ENCODE assay signal across 8 cellular contexts in the genomic region with DNA sequence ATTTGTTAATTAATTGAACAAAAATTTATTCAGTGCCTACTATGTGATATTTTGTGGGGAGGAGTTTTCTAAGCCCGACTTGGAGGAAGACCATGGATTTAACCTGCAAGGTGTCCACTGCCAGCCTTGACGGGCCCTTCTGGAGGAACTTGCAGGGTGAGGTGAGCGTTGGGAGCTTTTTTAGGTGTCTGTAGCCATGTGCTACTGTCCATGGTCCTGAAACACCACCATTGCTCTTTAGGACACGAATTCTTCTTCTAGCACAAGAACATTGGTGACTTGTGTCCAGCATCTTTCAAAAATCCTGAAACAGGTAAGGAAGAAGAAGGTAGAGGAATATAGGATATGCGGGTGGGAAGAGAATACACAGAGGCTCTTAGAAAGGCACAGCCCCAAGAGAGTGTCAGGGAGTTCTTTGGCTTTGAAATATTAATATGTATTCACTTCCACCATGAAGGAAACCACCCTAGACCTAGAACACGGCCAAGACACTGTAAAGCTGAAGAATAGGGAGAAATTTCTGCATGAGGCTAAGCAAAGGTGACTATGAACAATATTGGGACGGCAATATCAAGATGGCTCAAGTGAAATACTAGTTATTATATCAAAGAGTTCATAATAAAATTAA. TPM values are rescaled to one million over a fixed set of nuclear protein-coding genes. Genes with fewer than 3 reads are reported as not detected.
DNase-seq lines count a peak whose midpoint lies in the region; FAIRE-seq and TF ChIP-seq lines count a peak whose summit lies in the region.
"Had no signal": no experiment of that assay in that cellular context is flagged by ENCODE, and none has a peak within 500 bp of the region (broad histone marks: within the 10 kb centered on the region; RNA-seq: fewer than 3 reads in every experiment).

No MANE protein-coding gene starts in this region.

- H2AK5ac ChIP-seq in H9 (ENCODE audit: insufficient read length, low read length), result no peak overlapping the region

- H3K23me2 ChIP-seq in H9 (ENCODE audit: insufficient read length, low read depth, low read length, poor library complexity, severe bottlenecking), result no peaks in the 10 kb centered on the region

- H3K14ac ChIP-seq in H9 (ENCODE audit: insufficient read depth, low read length), result no peak overlapping the region

- no peak overlapping the region for H3K9ac ChIP-seq in H9 (ENCODE audit: extremely low read depth, insufficient read length, low read length)
- H3K9ac ChIP-seq: parathyroid adenoma had no signal

- H3K27ac Mint-ChIP-seq in H9 (no peak overlapping the region), neural crest cell (ENCODE audit: unreplicated experiment) (no peak overlapping the region)

- no peaks in the 10 kb centered on the region for H3K79me2 ChIP-seq in H9 (ENCODE audit: insufficient read depth, low read length)
- H3K79me2 ChIP-seq: parathyroid adenoma had no signal

- no CpG with 5 or more reads among the region's 7 CpGs for WGBS in H9 (ENCODE audit: extremely low coverage, insufficient read length, low lambda C conversion rate)
- WGBS in esophagus muscularis mucosa, result 24% methylated on average over 7 of the region's 7 CpGs

- FAIRE-seq in bronchial epithelial cell (lab: Jason Lieb, UNC) (no peak), D721Med (lab: Jason Lieb, UNC) (no peak)

- H3K4me1 ChIP-seq in H9 (ENCODE audit: insufficient read depth, low read length), result no peaks in the 10 kb centered on the region
- H3K4me1 ChIP-seq in esophagus muscularis mucosa, result no peaks in the 10 kb centered on the region
- H3K4me1 ChIP-seq: parathyroid adenoma had no signal

- H3K27me3 Mint-ChIP-seq in H9 (ENCODE audit: low read depth) (peaks cover 20% of the 10 kb centered on the region), neural crest cell (ENCODE audit: low read depth) (peaks cover 43% of the 10 kb centered on the region)

- H3K36me3 Mint-ChIP-seq in H9 (ENCODE audit: insufficient read depth in 1 of 3, low read depth in 3 of 3), result no peaks in the 10 kb centered on the region
- no peaks in the 10 kb centered on the region for H3K36me3 Mint-ChIP-seq in neural crest cell (ENCODE audit: low read depth)

- H2BK12ac ChIP-seq in H9 (ENCODE audit: insufficient read length, low read depth, low read length), result no peak overlapping the region

- H3K9me3 ChIP-seq in H9 (ENCODE audit: control insufficient read depth, low read depth, low read length) (no peaks in the 10 kb centered on the region), esophagus muscularis mucosa (no peaks in the 10 kb centered on the region)

- no peak overlapping the region for H3K56ac ChIP-seq in H9 (ENCODE audit: insufficient read length, low read depth, low read length)

- no peaks in the 10 kb centered on the region for H3K79me1 ChIP-seq in H9 (ENCODE audit: insufficient read depth, low read depth, low read length, poor library complexity, severe bottlenecking)

- no peaks in the 10 kb centered on the region for H3K27me3 ChIP-seq in H9 (ENCODE audit: insufficient read depth, low read length)
- H3K27me3 ChIP-seq in bronchial epithelial cell (ENCODE audit: control insufficient read depth, insufficient read depth, low read length), result no peaks in the 10 kb centered on the region
- peaks cover 0 to 29% (median 0%) of the 10 kb centered on the region in 4 donors for H3K27me3 ChIP-seq in esophagus muscularis mucosa

- H4K20me1 ChIP-seq in H9 (ENCODE audit: control insufficient read depth, insufficient read depth, insufficient read length), result peaks cover 5% of the 10 kb centered on the region

- no peak overlapping the region for H3K18ac ChIP-seq in H9 (ENCODE audit: insufficient read length, low read depth, low read length)

- H3K27ac ChIP-seq in H9 (ENCODE audit: insufficient read length, low read depth, low read length) (no peak overlapping the region), esophagus muscularis mucosa (replicated peaks in 1 of 4) (no peak overlapping the region)
- H3K27ac ChIP-seq: parathyroid adenoma had no signal

- H3K4me1 Mint-ChIP-seq in H9 (no peaks in the 10 kb centered on the region), neural crest cell (no peaks in the 10 kb centered on the region)

- H3K4me3 ChIP-seq in bronchial epithelial cell (ENCODE audit: low read depth, low read length) (no peak overlapping the region), esophagus muscularis mucosa (no peak overlapping the region)

- H2BK120ac ChIP-seq in H9 (ENCODE audit: low read depth, low read length, poor library complexity, severe bottlenecking), result no peak overlapping the region

- H3K4me3 Mint-ChIP-seq in H9 (no peak overlapping the region), neural crest cell (no peak overlapping the region)

- DNase-seq in H9 (peak; percentile 78), RPMI8226 (peak; percentile 75), bronchial epithelial cell (ENCODE audit: low read depth) (peak; percentile 58), neural crest cell (ENCODE audit: low read depth, low spot score) (peak; percentile 57), D721Med (ENCODE audit: insufficient read length, low spot score) (no peak), middle frontal gyrus (ENCODE audit: extremely low spot score, low spot score) (no peak), esophagus muscularis mucosa (ENCODE audit: extremely low spot score) (no peak)

- H2BK20ac ChIP-seq in H9 (ENCODE audit: low read depth, low read length, poor library complexity, severe bottlenecking), result no peak overlapping the region

- no peaks in the 10 kb centered on the region for H3K36me3 ChIP-seq in bronchial epithelial cell (ENCODE audit: control insufficient read depth, insufficient read depth, low read length)
- H3K36me3 ChIP-seq in esophagus muscularis mucosa, result no peaks in the 10 kb centered on the region

- no peak for TF ChIP-seq CTCF in H9 (conservative IDR thresholded peaks at IDR 0.05)
- no peak for TF ChIP-seq CTCF in bronchial epithelial cell (IDR thresholded peaks at IDR 0.05; ENCODE audit: insufficient read depth, low read length, severe bottlenecking)
- no peak for TF ChIP-seq CTCF in neural crest cell (conservative IDR thresholded peaks at IDR 0.05)
- TF ChIP-seq CTCF in D721Med (IDR thresholded peaks at IDR 0.05; ENCODE audit: insufficient read depth, missing control alignments), result no peak
- TF ChIP-seq CTCF in esophagus muscularis mucosa (IDR thresholded peaks at IDR 0.05), result no peak

- no peak overlapping the region for H2BK15ac ChIP-seq in H9 (ENCODE audit: low read depth, low read length)

- H4K5ac ChIP-seq in H9 (ENCODE audit: insufficient read length, low read depth, low read length), result no peak overlapping the region

- no peak for TF ChIP-seq EP300 in esophagus muscularis mucosa (IDR thresholded peaks at IDR 0.05)

- H3K4ac ChIP-seq in H9 (ENCODE audit: low read depth, low read length), result no peak overlapping the region

- H3K23ac ChIP-seq in H9 (ENCODE audit: insufficient read length, low read depth, low read length), result no peak overlapping the region

- H4K8ac ChIP-seq in H9 (replicated peaks; ENCODE audit: insufficient read length, low read depth, low read length), result no peak overlapping the region

- TF ChIP-seq POLR2A in esophagus muscularis mucosa (IDR thresholded peaks at IDR 0.05; ENCODE audit: low read depth), result no peak

- no peak overlapping the region for H3K4me2 ChIP-seq in H9 (ENCODE audit: insufficient read depth, insufficient read length, low read length)

- H3K9me3 Mint-ChIP-seq in H9 (no peaks in the 10 kb centered on the region; a peak in 1 of 5 replicates), neural crest cell (peaks cover 3% of the 10 kb centered on the region)

- H4K91ac ChIP-seq in H9 (ENCODE audit: insufficient read length, low read depth, low read length), result no peak overlapping the region

- no peak overlapping the region for H2BK5ac ChIP-seq in H9 (ENCODE audit: insufficient read length, low read length)

- no peak overlapping the region for H2AFZ ChIP-seq in H9 (ENCODE audit: low read length)
- H2AFZ ChIP-seq: parathyroid adenoma had no signal

- intact Hi-C loops in esophagus muscularis mucosa (cut with DNase I), result no loop called here

- no peak overlapping the region for H3T11ph ChIP-seq in H9 (ENCODE audit: low read length)

RNA-seq across cellular contexts. Expression of a gene that starts 27.9 kb away (rescaled TPM):
- total RNA-seq in H9 (2021) (0.11 and 0.15 TPM in 2 replicates), bronchial epithelial cell (not detected in 2 replicates), neural crest cell (0.12 TPM in 1 of 2 replicates, not detected in the other), esophagus muscularis mucosa (not detected)

RNA-seq across cellular contexts. Expression of a gene that starts 37.1 kb away (rescaled TPM):
- total RNA-seq in H9 (2021), result 38.7 and 39.3 TPM in 2 replicates
- 16.8 and 27.3 TPM in 2 replicates for total RNA-seq in bronchial epithelial cell
- total RNA-seq in neural crest cell, result 95.9 and 99.9 TPM in 2 replicates
- 10 to 100 TPM; 22.2 to 37.0 (median 36.3) TPM for total RNA-seq in esophagus muscularis mucosa

RNA-seq across cellular contexts. Expression of a gene that starts 46.5 kb away (rescaled TPM):
- total RNA-seq in H9 (2021) (not detected in 2 replicates), bronchial epithelial cell (not detected in 2 replicates), neural crest cell (not detected in 2 replicates), esophagus muscularis mucosa (not detected)

Comparison
In these comparisons a context has a peak if more than half of its experiments do, and no peak if none do; other contexts are left out.
1. DNase-seq: peak in H9 (single experiment), RPMI8226 (single experiment), bronchial epithelial cell (single experiment) and neural crest cell (single experiment); none in D721Med (single experiment), middle frontal gyrus (single experiment) and esophagus muscularis mucosa (single experiment).